ENCODE assay signal across 8 cellular contexts in the genomic region with DNA sequence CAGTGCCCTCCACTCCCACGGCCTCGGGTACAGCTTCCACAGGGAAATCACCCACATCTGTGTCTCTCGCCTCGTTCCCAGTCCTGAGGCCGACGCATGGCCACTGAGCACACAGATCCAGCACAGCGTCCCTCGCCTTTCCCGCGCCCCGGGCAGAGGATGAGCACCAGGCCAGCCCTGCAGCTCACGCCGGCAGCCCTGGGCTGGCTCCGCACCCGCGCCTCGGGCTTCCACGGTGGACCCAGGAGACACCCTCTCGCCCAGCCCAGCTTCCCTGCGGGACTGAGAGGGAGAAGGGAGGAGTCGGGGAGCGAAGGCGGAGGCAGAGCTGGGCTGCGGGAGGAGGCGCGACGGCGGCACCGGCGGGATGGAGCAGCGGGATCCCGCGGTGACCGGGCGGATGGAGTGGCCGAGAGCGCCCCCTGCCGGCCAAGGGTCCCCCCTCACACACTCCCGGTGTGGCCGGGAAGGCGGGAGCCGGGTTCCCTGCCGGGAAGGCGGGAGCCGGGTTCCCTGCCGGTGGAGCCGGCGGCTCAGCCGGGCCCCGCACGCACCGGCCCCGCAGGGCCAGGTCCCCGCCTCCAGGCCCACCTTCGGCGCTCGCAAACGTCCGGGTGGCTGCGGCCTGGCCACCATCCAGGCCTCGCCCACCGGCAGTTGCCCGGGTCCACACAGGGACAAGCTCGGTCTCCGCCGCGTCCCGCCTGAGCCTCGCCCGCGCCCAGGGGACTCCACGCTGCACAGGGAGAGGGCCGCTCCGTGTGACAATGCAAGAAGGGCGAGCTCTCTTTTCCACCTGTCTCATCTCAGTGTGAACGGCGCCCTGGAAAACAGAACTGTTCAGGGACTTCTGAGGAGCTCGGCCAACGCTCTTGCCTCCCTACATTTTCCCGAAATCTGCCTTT.
DNase-seq lines count a peak whose midpoint lies in the region; ATAC-seq and TF ChIP-seq lines count a peak whose summit lies in the region.

No MANE protein-coding gene starts in this region.

- ATAC-seq in GM19372 (IDR thresholded peaks at IDR 0.05; ENCODE audit: low read depth, unreplicated experiment): peak; percentile 62
- ATAC-seq in HG03457 (IDR thresholded peaks at IDR 0.05; ENCODE audit: unreplicated experiment): peak; percentile 64
- peak; percentile 97 for ATAC-seq in mucosa of descending colon

- intact Hi-C loops in mucosa of descending colon (cut with DNase I, micrococcal nuclease): loop anchor here (5.0 kb wide), 2 partner anchors 468 to 483 kb away; no protein-coding TSS in a partner anchor

- no peaks in the 10 kb centered on the region for H3K9me3 ChIP-seq in mucosa of descending colon

- H3K36me3 ChIP-seq in mucosa of descending colon (ENCODE audit: low read depth): no peaks in the 10 kb centered on the region

- TF ChIP-seq CTCF in epithelial cell of proximal tubule (conservative IDR thresholded peaks at IDR 0.05; ENCODE audit: low read depth, low read length): peak; percentile 76
- peak; percentile 87 for TF ChIP-seq CTCF in mucosa of descending colon (IDR thresholded peaks at IDR 0.05)

- peak overlapping the region; percentile 61 for H3K4me3 ChIP-seq in epithelial cell of proximal tubule (ENCODE audit: low read depth, low read length)
- H3K4me3 ChIP-seq in mucosa of descending colon: no peak overlapping the region

- peak; percentile 15 to 90 (median 74) for DNase-seq in C1 segment of cervical spinal cord (lab: John Stamatoyannopoulos, UW)
- peak; percentile 12 for DNase-seq in NCI-H82 treated with DMSO at 0.1 percent for 48 hours (lab: John Stamatoyannopoulos, UW; ENCODE audit: unreplicated experiment)
- peak; percentile 35 for DNase-seq in activated T-cell treated with anti-CD3 and anti-CD28 coated beads for 4 hours
- no peak for DNase-seq in epithelial cell of proximal tubule (ENCODE audit: low read depth)
- DNase-seq in mucosa of descending colon: peak; percentile 83 to 94 (median 92)
- peak; percentile 58 for DNase-seq in stimulated activated CD8-positive, alpha-beta memory T cell treated with anti-CD3 and anti-CD28 coated beads, Interleukin-4, amount 100 ng/mL, for 24 hours (ENCODE audit: low read depth)

- H3K4me1 ChIP-seq in mucosa of descending colon (ENCODE audit: low read depth): peaks cover 5% of the 10 kb centered on the region
